Comparison of ENCODE assay signal across 1 cellular context in genomic region chr11:44728491-44728910, GRCh38.
TF ChIP-seq lines count a peak whose summit lies in the region.

No MANE protein-coding gene starts in this region.

TF ChIP-seq in A549, 52 proteins besides CTCF, POLR2A, EP300 and RAD21 (continued from another document):
- TF ChIP-seq ATOH8 (CRISPR knock-in tag; IDR thresholded peaks at IDR 0.05; ENCODE audit: low read depth) (no peak), POLR2AphosphoS2 (conservative IDR thresholded peaks at IDR 0.05; ENCODE audit: low read length) (no peak), MAX (IDR thresholded peaks at IDR 0.05) (no peak), CHD4 (IDR thresholded peaks at IDR 0.05; ENCODE audit: borderline replicate concordance) (no peak)
